Comparison of ENCODE assay signal across 8 cellular contexts in the genomic region with DNA sequence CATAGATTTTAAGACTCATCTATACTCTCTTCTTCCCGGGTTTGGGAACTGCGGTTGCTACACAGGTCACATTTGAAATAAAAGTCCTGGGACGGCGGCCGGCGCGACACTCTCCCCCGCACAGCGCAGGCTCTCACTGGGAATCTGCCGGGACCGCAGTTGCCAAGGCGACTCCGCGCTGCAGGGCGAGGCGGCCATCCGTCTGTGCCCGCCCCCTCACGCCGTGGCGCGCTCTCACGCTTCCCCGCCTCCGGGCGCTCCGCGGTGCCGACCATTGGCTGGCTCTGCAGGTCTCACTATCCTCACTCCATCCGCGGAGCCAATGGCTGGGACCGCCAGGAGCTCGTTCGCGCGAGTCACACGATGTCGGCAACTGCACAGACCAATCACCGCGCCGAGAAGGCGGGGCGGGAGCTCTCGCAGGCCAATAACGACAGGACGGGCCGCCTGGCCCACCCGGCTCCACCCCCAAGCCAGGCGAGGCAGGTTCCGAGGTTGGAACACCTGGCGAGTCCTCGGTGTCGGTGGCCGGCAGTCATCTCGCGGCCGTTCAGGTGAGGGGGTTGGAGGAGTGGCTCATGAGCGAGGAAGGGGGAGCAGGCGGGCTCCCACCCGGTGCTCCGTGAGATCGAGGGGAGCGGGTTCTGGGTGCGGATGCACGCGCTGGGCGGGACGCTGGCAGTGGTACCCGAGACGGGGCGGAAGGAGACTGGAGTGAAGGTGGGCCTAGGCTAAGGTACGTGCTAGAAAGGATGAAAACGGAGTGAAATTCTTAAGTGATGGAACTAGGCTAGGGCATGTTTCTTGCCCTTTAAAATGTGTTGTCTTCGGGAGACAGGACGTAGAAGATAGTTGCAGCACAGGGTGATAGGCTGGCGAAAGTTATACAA. TPM values are rescaled to one million over a fixed set of nuclear protein-coding genes. Genes with fewer than 3 reads are reported as not detected.
A peak's percentile ranks its signal among the peaks of the same experiment; 100 is the strongest.
DNase-seq lines count a peak whose midpoint lies in the region; ATAC-seq and TF ChIP-seq lines count a peak whose summit lies in the region.

Gene MSMO1, plus strand, starts transcription at position 459 of the 890 bp plus-strand sequence. CDS start 5,702 bp downstream, outside the sequence.

- ATAC-seq in HG02678 (IDR thresholded peaks at IDR 0.05; ENCODE audit: unreplicated experiment) (peak; percentile 97), thoracic aorta (ENCODE audit: insufficient number of reproducible peaks, low FRiP score, low read depth) (peak; percentile 97)
- ATAC-seq in activated naive CD8-positive, alpha-beta T cell treated with anti-CD3 and anti-CD28 coated beads, Interleukin-2, amount 10 ng/mL, durations not matched to agents 7 days and 5 days (ENCODE audit: low read depth) = peak; percentile 99

- H3K27ac ChIP-seq in osteoblast (ENCODE audit: low read depth, low read length) (peak within 1 kb of the TSS; percentile 93), thoracic aorta (peak within 1 kb of the TSS; percentile 68 to 87)

- peak within 1 kb of the TSS; percentile 97 for H3K4me3 ChIP-seq in GM12864 (ENCODE audit: low read depth, low read length)
- peak within 1 kb of the TSS; percentile 96 for H3K4me3 ChIP-seq in osteoblast (ENCODE audit: insufficient read depth, low read length)
- H3K4me3 ChIP-seq in thoracic aorta = peak within 1 kb of the TSS; percentile 83

- H3K4me1 ChIP-seq in osteoblast (ENCODE audit: insufficient read depth, low read length) = peaks cover 25% of the 10 kb centered on the region
- peaks cover 7 to 39% of the 10 kb centered on the region in 2 donors for H3K4me1 ChIP-seq in thoracic aorta (ENCODE audit: control insufficient read depth in 1 of 2, low read depth in 2 of 2)

- TF ChIP-seq CTCF in GM12864 (IDR thresholded peaks at IDR 0.05; ENCODE audit: low read depth, low read length, missing control alignments) = no peak
- TF ChIP-seq CTCF in glutamatergic neuron (IDR thresholded peaks at IDR 0.05; ENCODE audit: partially characterized antibody, unreplicated experiment) = no peak
- TF ChIP-seq CTCF in osteoblast (IDR thresholded peaks at IDR 0.05; ENCODE audit: extremely low read depth, low read depth, low read length) = no peak
- no peak for TF ChIP-seq CTCF in thoracic aorta (IDR thresholded peaks at IDR 0.05)

- no peaks in the 10 kb centered on the region for H3K9me3 Mint-ChIP-seq in activated naive CD8-positive, alpha-beta T cell treated with anti-CD3 and anti-CD28 coated beads, Interleukin-2, amount 10 ng/mL, durations not matched to agents 7 days and 5 days
- H3K9me3 Mint-ChIP-seq in glutamatergic neuron (ENCODE audit: unreplicated experiment) = no peaks in the 10 kb centered on the region

- H3K4me1 Mint-ChIP-seq in activated naive CD8-positive, alpha-beta T cell treated with anti-CD3 and anti-CD28 coated beads, Interleukin-2, amount 10 ng/mL, durations not matched to agents 7 days and 5 days = peaks cover 37% of the 10 kb centered on the region
- H3K4me1 Mint-ChIP-seq in glutamatergic neuron (ENCODE audit: low read depth, unreplicated experiment) = peaks cover 17% of the 10 kb centered on the region

- no peak within 1 kb of the TSS for H3K4me3 Mint-ChIP-seq in activated naive CD8-positive, alpha-beta T cell treated with anti-CD3 and anti-CD28 coated beads, Interleukin-2, amount 10 ng/mL, durations not matched to agents 7 days and 5 days
- no peak within 1 kb of the TSS for H3K4me3 Mint-ChIP-seq in glutamatergic neuron (ENCODE audit: unreplicated experiment)

- H4K20me1 ChIP-seq in osteoblast (ENCODE audit: insufficient read depth, low read length) = peaks cover 5% of the 10 kb centered on the region

- H3K27me3 Mint-ChIP-seq in activated naive CD8-positive, alpha-beta T cell treated with anti-CD3 and anti-CD28 coated beads, Interleukin-2, amount 10 ng/mL, durations not matched to agents 7 days and 5 days = no peaks in the 10 kb centered on the region
- peaks cover 2% of the 10 kb centered on the region for H3K27me3 Mint-ChIP-seq in glutamatergic neuron (ENCODE audit: unreplicated experiment)

- H2AFZ ChIP-seq in osteoblast (ENCODE audit: low read length) = peak within 1 kb of the TSS; percentile 92

- peaks cover 50% of the 10 kb centered on the region for H3K79me2 ChIP-seq in osteoblast (ENCODE audit: insufficient read depth, low read length)

- H3K36me3 Mint-ChIP-seq in activated naive CD8-positive, alpha-beta T cell treated with anti-CD3 and anti-CD28 coated beads, Interleukin-2, amount 10 ng/mL, durations not matched to agents 7 days and 5 days = peaks cover 29% of the 10 kb centered on the region
- peaks cover 6% of the 10 kb centered on the region for H3K36me3 Mint-ChIP-seq in glutamatergic neuron (ENCODE audit: unreplicated experiment)

- no peaks in the 10 kb centered on the region for H3K9me3 ChIP-seq in osteoblast (ENCODE audit: low read depth, low read length)
- no peaks in the 10 kb centered on the region for H3K9me3 ChIP-seq in thoracic aorta

- H3K27me3 ChIP-seq in osteoblast (ENCODE audit: insufficient read depth, low read length) = no peaks in the 10 kb centered on the region
- H3K27me3 ChIP-seq in thoracic aorta (replicated peaks; ENCODE audit: insufficient read depth) = no peaks in the 10 kb centered on the region

- peak within 1 kb of the TSS; percentile 95 for H3K4me2 ChIP-seq in osteoblast (ENCODE audit: insufficient read depth, low read length)

- no peaks in the 10 kb centered on the region for H3K36me3 ChIP-seq in osteoblast (ENCODE audit: insufficient read depth, low read length)
- no peaks in the 10 kb centered on the region for H3K36me3 ChIP-seq in thoracic aorta

- peak; percentile 98 for DNase-seq in GM12864 (ENCODE audit: low read depth)
- DNase-seq in NCI-H1105 treated with DMSO at 0.1 percent for 48 hours (lab: John Stamatoyannopoulos, UW) = peak; percentile 95
- DNase-seq in SKM-1 treated with dmso at 0.1 percent for 144 hours (lab: John Stamatoyannopoulos, UW; ENCODE audit: unreplicated experiment) = peak; percentile 98
- peak; percentile 96 for DNase-seq in activated naive CD8-positive, alpha-beta T cell treated with anti-CD3 and anti-CD28 coated beads, Interleukin-2, amount 10 ng/mL, durations not matched to agents 7 days and 5 days
- peak; percentile 99 for DNase-seq in glutamatergic neuron
- peak; percentile 97 for DNase-seq in osteoblast (ENCODE audit: insufficient read length, low spot score, missing footprints)
- peak; percentile 98 for DNase-seq in thoracic aorta (ENCODE audit: low spot score)

- no peak within 1 kb of the TSS for H3K27ac Mint-ChIP-seq in activated naive CD8-positive, alpha-beta T cell treated with anti-CD3 and anti-CD28 coated beads, Interleukin-2, amount 10 ng/mL, durations not matched to agents 7 days and 5 days
- H3K27ac Mint-ChIP-seq in glutamatergic neuron (ENCODE audit: unreplicated experiment) = no peak within 1 kb of the TSS

- POLR2A ChIA-PET in activated naive CD8-positive, alpha-beta T cell treated with anti-CD3 and anti-CD28 coated beads, Interleukin-2, amount 10 ng/mL, durations not matched to agents 7 days and 5 days (lab: Charles Lee) = interaction anchor here (0.6 to 1.3 kb wide), 5 partner anchors 15 to 215 kb away, joined by 3 to 5 read pairs (median 4); partner anchors contain the start of gene TMEM192

RNA-seq across cellular contexts. Expression of gene MSMO1, which starts in this region (rescaled TPM):
- total RNA-seq in activated naive CD8-positive, alpha-beta T cell treated with anti-CD3 and anti-CD28 coated beads, Interleukin-2, amount 10 ng/mL, durations not matched to agents 7 days and 5 days = 10 to 100 TPM; 42.3 to 47.4 TPM
- 180 TPM for total RNA-seq in glutamatergic neuron (ENCODE audit: unreplicated experiment)
- 238 and 290 TPM in 2 replicates for total RNA-seq in osteoblast
- 10 to 100 TPM; 12.3 to 16.7 TPM for total RNA-seq in thoracic aorta

Comparison
In these comparisons a context has a peak if more than half of its experiments do, and no peak if none do; other contexts are left out.
1. Peak in every context shown above with its lines: DNase-seq, ATAC-seq, H3K4me3 ChIP-seq and H3K27ac ChIP-seq.